Comparison of ENCODE assay signal across 9 cellular contexts in the genomic region with DNA sequence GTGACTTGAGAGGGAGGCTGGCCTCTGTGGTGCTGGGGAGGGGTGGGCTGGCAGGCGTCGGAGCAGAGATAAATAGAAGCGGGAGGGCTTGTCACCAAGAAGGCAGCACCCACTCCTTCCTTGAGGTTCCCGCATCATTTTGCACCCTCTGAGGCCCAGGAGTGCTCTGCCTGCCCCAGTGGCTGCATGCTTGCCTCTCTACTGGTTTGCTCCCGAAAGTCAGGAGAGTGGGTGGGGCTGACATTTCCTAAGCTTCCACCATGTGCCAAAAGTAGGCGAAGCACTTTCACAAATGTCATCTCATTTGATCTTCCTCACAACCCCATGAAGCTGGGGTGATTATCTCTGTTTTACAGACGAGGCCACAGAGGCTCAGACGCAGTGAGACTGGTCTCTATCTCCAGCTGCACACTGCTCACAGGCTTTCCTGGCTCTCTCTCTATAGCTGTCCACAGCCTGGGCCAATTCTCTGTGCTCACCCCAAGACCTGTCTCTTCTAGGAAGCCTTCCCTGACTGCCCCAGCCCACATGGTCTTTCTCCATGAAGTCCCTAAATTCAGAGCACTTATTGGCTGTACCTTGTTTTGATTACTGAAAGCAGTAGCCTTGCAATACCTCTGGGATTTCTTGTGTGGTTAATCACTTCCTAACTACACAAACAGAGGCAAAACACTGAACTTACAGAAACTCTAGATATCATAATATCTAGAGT.
DNase-seq lines count a peak whose midpoint lies in the region; ATAC-seq lines count a peak whose summit lies in the region.
"Had no signal": no experiment of that assay in that cellular context is flagged by ENCODE, and none has a peak within 500 bp of the region (broad histone marks: within the 10 kb centered on the region; RNA-seq: fewer than 3 reads in every experiment).

No MANE protein-coding gene starts in this region.

- no peaks in the 10 kb centered on the region for H3K9me3 ChIP-seq in adipocyte (ENCODE audit: control insufficient read depth, low read length)
- H3K9me3 ChIP-seq: A549 had no signal

- no peak overlapping the region for H3K9ac ChIP-seq in adipocyte (ENCODE audit: low read length)

- peak; percentile 68 for ATAC-seq in HG03521 (IDR thresholded peaks at IDR 0.05; ENCODE audit: unreplicated experiment)
- ATAC-seq in GM19328 (IDR thresholded peaks at IDR 0.05; ENCODE audit: unreplicated experiment) = no peak

- no peak overlapping the region for H3K4me3 ChIP-seq in adipocyte (ENCODE audit: low read length)
- H3K4me3 ChIP-seq: A549 had no signal

- DNase-seq in activated CD8-positive, alpha-beta memory T cell treated with anti-CD3 and anti-CD28 coated beads for 24 hours = peak; percentile 74
- DNase-seq in activated CD8-positive, alpha-beta memory T cell treated with anti-CD3 and anti-CD28 coated beads, Interleukin-2, amount 50 U/mL, for 4 hours = no peak
- DNase-seq in adipocyte (ENCODE audit: low read depth) (peak; percentile 34), NCI-H2171 (lab: John Stamatoyannopoulos, UW) (no peak), amygdala (lab: John Stamatoyannopoulos, UW) (no peak)
- peak; percentile 44 to 52 for DNase-seq in stimulated activated CD4-positive, alpha-beta T cell treated with anti-CD3 and anti-CD28 coated beads, Interleukin-2, amount 100 ng/mL, for 48 hours

- H3K27me3 ChIP-seq in adipocyte (replicated peaks; ENCODE audit: control insufficient read depth, insufficient read depth, low read length) = no peaks in the 10 kb centered on the region

- H3K36me3 ChIP-seq in adipocyte (ENCODE audit: control insufficient read depth, insufficient read depth, low read length, severe bottlenecking) = peaks cover 1% of the 10 kb centered on the region

- H3K4me1 ChIP-seq in adipocyte (ENCODE audit: control insufficient read depth, insufficient read depth, low read length) = peaks cover 15% of the 10 kb centered on the region
- H3K4me1 ChIP-seq: A549 had no signal

Comparison
In these comparisons a context has a peak if more than half of its experiments do, and no peak if none do; other contexts are left out.
1. DNase-seq: peak in activated CD8-positive, alpha-beta memory T cell treated with anti-CD3 and anti-CD28 coated beads for 24 hours (single experiment), adipocyte (single experiment) and stimulated activated CD4-positive, alpha-beta T cell treated with anti-CD3 and anti-CD28 coated beads, Interleukin-2, amount 100 ng/mL, for 48 hours (2 of 2); none in activated CD8-positive, alpha-beta memory T cell treated with anti-CD3 and anti-CD28 coated beads, Interleukin-2, amount 50 U/mL, for 4 hours (single experiment), NCI-H2171 (single experiment) and amygdala (0 of 56).